1 cellular context compared by ENCODE assay signal in the genomic region with DNA sequence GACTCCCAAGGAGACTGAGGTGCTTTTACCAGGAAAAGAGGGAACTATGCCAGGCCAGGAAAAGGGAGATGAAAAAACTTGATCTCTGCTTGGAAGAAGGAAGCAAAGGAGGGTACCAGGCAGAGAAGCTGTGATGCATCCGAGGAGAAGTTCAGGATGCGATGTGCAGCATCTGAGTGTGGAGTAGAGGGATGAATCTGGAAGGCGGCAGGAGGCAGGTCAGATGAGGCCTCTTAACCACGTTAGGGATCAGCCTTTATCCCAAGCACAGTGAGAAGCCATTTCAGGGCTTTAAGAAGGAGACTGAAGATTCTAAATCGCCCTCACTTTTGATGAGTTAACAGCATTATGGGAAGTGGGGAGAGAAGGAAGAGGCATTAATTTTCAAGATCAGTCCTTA.
TF ChIP-seq lines count a peak whose summit lies in the region.

No MANE protein-coding gene starts in this region.

TF ChIP-seq in neural cell, 6 proteins besides CTCF, POLR2A, EP300 and RAD21 (continued from another document):
- no peak for TF ChIP-seq REST (IDR thresholded peaks at IDR 0.05; ENCODE audit: borderline replicate concordance)
- TF ChIP-seq SMC3 (conservative IDR thresholded peaks at IDR 0.05; ENCODE audit: poor library complexity), result no peak
- TF ChIP-seq EZH2 (IDR thresholded peaks at IDR 0.05; ENCODE audit: borderline replicate concordance, insufficient read depth, low read length, poor library complexity, severe bottlenecking), result no peak
- no peak for TF ChIP-seq MXI1 (conservative IDR thresholded peaks at IDR 0.05; ENCODE audit: poor library complexity, severe bottlenecking)
